Comparison of ENCODE assay signal across 8 cellular contexts in genomic region chr11:83070044-83070877, GRCh38. TPM values are rescaled to one million over a fixed set of nuclear protein-coding genes. Genes with fewer than 3 reads are reported as not detected.
DNase-seq lines count a peak whose midpoint lies in the region; ATAC-seq and TF ChIP-seq lines count a peak whose summit lies in the region.

No MANE protein-coding gene starts in this region.

- POLR2A ChIA-PET in activated CD8-positive, alpha-beta T cell treated with anti-CD3 and anti-CD28 coated beads for 36 hours (lab: Charles Lee): interaction anchor here (0.9 to 5.9 kb wide), 9 partner anchors 7 to 169 kb away, joined by 3 to 44 read pairs (median 5); partner anchors contain the start of genes DDIAS and PCF11

- H3K27me3 Mint-ChIP-seq in activated naive CD4-positive, alpha-beta T cell treated with anti-CD3 and anti-CD28 coated beads, Interleukin-2, amount 50 U/mL, for 24 hours: no peaks in the 10 kb centered on the region
- H3K27me3 Mint-ChIP-seq in activated CD8-positive, alpha-beta T cell treated with anti-CD3 and anti-CD28 coated beads for 36 hours: no peaks in the 10 kb centered on the region

- peaks cover 15% of the 10 kb centered on the region for H3K4me1 Mint-ChIP-seq in activated naive CD4-positive, alpha-beta T cell treated with anti-CD3 and anti-CD28 coated beads, Interleukin-2, amount 50 U/mL, for 24 hours
- peaks cover 48% of the 10 kb centered on the region for H3K4me1 Mint-ChIP-seq in activated CD8-positive, alpha-beta T cell treated with anti-CD3 and anti-CD28 coated beads for 36 hours (ENCODE audit: low read depth)

- H3K9me3 Mint-ChIP-seq in activated naive CD4-positive, alpha-beta T cell treated with anti-CD3 and anti-CD28 coated beads, Interleukin-2, amount 50 U/mL, for 24 hours: no peaks in the 10 kb centered on the region
- H3K9me3 Mint-ChIP-seq in activated CD8-positive, alpha-beta T cell treated with anti-CD3 and anti-CD28 coated beads for 36 hours: no peaks in the 10 kb centered on the region

- no peak overlapping the region for H3K4me3 Mint-ChIP-seq in activated naive CD4-positive, alpha-beta T cell treated with anti-CD3 and anti-CD28 coated beads, Interleukin-2, amount 50 U/mL, for 24 hours
- H3K4me3 Mint-ChIP-seq in activated CD8-positive, alpha-beta T cell treated with anti-CD3 and anti-CD28 coated beads for 36 hours: no peak overlapping the region

- CTCF ChIA-PET in activated CD8-positive, alpha-beta T cell treated with anti-CD3 and anti-CD28 coated beads for 36 hours (lab: Charles Lee): interaction anchor here (0.6 to 1.6 kb wide), 9 partner anchors 14 to 180 kb away, joined by 3 to 4 read pairs (median 3); no protein-coding TSS in a partner anchor

- H3K36me3 Mint-ChIP-seq in activated naive CD4-positive, alpha-beta T cell treated with anti-CD3 and anti-CD28 coated beads, Interleukin-2, amount 50 U/mL, for 24 hours: peaks cover 18% of the 10 kb centered on the region
- H3K36me3 Mint-ChIP-seq in activated CD8-positive, alpha-beta T cell treated with anti-CD3 and anti-CD28 coated beads for 36 hours (ENCODE audit: low read depth): no peaks in the 10 kb centered on the region

- DNase-seq in activated naive CD4-positive, alpha-beta T cell treated with anti-CD3 and anti-CD28 coated beads, Interleukin-2, amount 50 U/mL, for 16 hours: no peak
- no peak for DNase-seq in activated CD8-positive, alpha-beta T cell treated with anti-CD3 and anti-CD28 coated beads for 36 hours
- DNase-seq in iPS DF 6.9 (ENCODE audit: low read depth, low spot score): no peak
- DNase-seq in substantia nigra (lab: John Stamatoyannopoulos, UW): peak in 1 of 49 donors; percentile 18
- no peak for DNase-seq in NCI-H1417 treated with DMSO at 0.1 percent for 48 hours (lab: John Stamatoyannopoulos, UW)
- no peak for DNase-seq in head of caudate nucleus

- H3K36me3 ChIP-seq in iPS DF 6.9 (ENCODE audit: control insufficient read depth, insufficient read depth, low read length): no peaks in the 10 kb centered on the region

- H3K9me3 ChIP-seq in iPS DF 6.9 (ENCODE audit: control insufficient read depth, insufficient read depth, low read length): no peaks in the 10 kb centered on the region

- no peak for ATAC-seq in activated CD8-positive, alpha-beta T cell treated with anti-CD3 and anti-CD28 coated beads for 36 hours
- ATAC-seq in GM21423 (IDR thresholded peaks at IDR 0.05; ENCODE audit: unreplicated experiment): no peak

- H3K4me3 ChIP-seq in iPS DF 6.9 (ENCODE audit: low read length): peak overlapping the region; percentile 86; the same call in 1 of the 2 replicates

- WGBS in iPS DF 6.9 (ENCODE audit: insufficient coverage, insufficient read length): no CpG with 5 or more reads among the region's 7 CpGs

- peak overlapping the region; percentile 15 for H3K27ac Mint-ChIP-seq in activated naive CD4-positive, alpha-beta T cell treated with anti-CD3 and anti-CD28 coated beads, Interleukin-2, amount 50 U/mL, for 24 hours
- peak overlapping the region; percentile 2 for H3K27ac Mint-ChIP-seq in activated CD8-positive, alpha-beta T cell treated with anti-CD3 and anti-CD28 coated beads for 36 hours

- no peaks in the 10 kb centered on the region for H3K4me1 ChIP-seq in iPS DF 6.9 (ENCODE audit: control insufficient read depth, insufficient read depth, low read length)

- no peak overlapping the region for H3K27ac ChIP-seq in iPS DF 6.9 (ENCODE audit: low read length)
- peak overlapping the region; percentile 76 for H3K27ac ChIP-seq in substantia nigra (ENCODE audit: low read depth, low read length, poor library complexity, severe bottlenecking)

- TF ChIP-seq CTCF in activated CD8-positive, alpha-beta T cell treated with anti-CD3 and anti-CD28 coated beads for 36 hours (IDR thresholded peaks at IDR 0.05): no peak

- intact Hi-C loops in activated CD8-positive, alpha-beta T cell treated with anti-CD3 and anti-CD28 coated beads for 36 hours (cut with micrococcal nuclease): loop anchor here (2.0 to 10.0 kb wide), 4 partner anchors 73 to 168 kb away; partner anchors contain the start of genes ANKRD42, DDIAS and PRCP
- intact Hi-C loops in head of caudate nucleus (cut with DNase I): loop anchor here (2.0 to 10.0 kb wide), 4 partner anchors 45 to 165 kb away; partner anchors contain the start of genes DDIAS, PCF11 and PRCP

- no peaks in the 10 kb centered on the region for H3K27me3 ChIP-seq in iPS DF 6.9 (ENCODE audit: control insufficient read depth, insufficient read depth, low read length)

RNA-seq across cellular contexts. Expression of gene RAB30, which starts 1.4 kb away (rescaled TPM):
- total RNA-seq in activated CD8-positive, alpha-beta T cell treated with anti-CD3 and anti-CD28 coated beads for 36 hours: 10 to 100 TPM in 1 of 2 experiments, 1 to 10 TPM in 1; 9.8 to 10.9 TPM
